Comparison of ENCODE assay signal across 9 cellular contexts in genomic region chr12:125330645-125331341, GRCh38.
DNase-seq lines count a peak whose midpoint lies in the region; ATAC-seq and TF ChIP-seq lines count a peak whose summit lies in the region.
"Had no signal": no experiment of that assay in that cellular context is flagged by ENCODE, and none has a peak within 500 bp of the region (broad histone marks: within the 10 kb centered on the region; RNA-seq: fewer than 3 reads in every experiment).

No MANE protein-coding gene starts in this region.

- H3K4me3 ChIP-seq in Loucy (ENCODE audit: low read length, poor library complexity, severe bottlenecking) = no peak overlapping the region

- H3K4me2 ChIP-seq in Loucy (ENCODE audit: low read depth, low read length, poor library complexity, severe bottlenecking) = no peak overlapping the region

- TF ChIP-seq CTCF in Loucy (conservative IDR thresholded peaks at IDR 0.05; ENCODE audit: low read length) = peak; percentile 58
- peak; percentile 85 for TF ChIP-seq CTCF in activated CD8-positive, alpha-beta T cell treated with anti-CD3 and anti-CD28 coated beads for 36 hours (IDR thresholded peaks at IDR 0.05)

- H3K9me2 ChIP-seq in Loucy (replicated peaks; ENCODE audit: low read depth, low read length) = no peaks in the 10 kb centered on the region

- DNase-seq in activated CD8-positive, alpha-beta T cell treated with anti-CD3 and anti-CD28 coated beads for 36 hours = peak; percentile 65
- DNase-seq in epidermal melanocyte (ENCODE audit: insufficient read length, low spot score) (peak; percentile 70), mesenteric fat pad (ENCODE audit: low spot score) (peak; percentile 92)
- DNase-seq in stimulated activated CD8-positive, alpha-beta memory T cell treated with anti-CD3 and anti-CD28 coated beads, Interleukin-15, amount 100 ng/mL, for 48 hours (ENCODE audit: low read depth in 2 of 2) = peak; percentile 32 to 34

- H2AFZ ChIP-seq in Loucy (ENCODE audit: low read length) = no peak overlapping the region

- ATAC-seq in GM21717 (IDR thresholded peaks at IDR 0.05; ENCODE audit: unreplicated experiment) (peak; percentile 82), HG03135 (IDR thresholded peaks at IDR 0.05; ENCODE audit: unreplicated experiment) (no peak)
- ATAC-seq in activated CD8-positive, alpha-beta T cell treated with anti-CD3 and anti-CD28 coated beads for 36 hours = peak; percentile 67

- no peak overlapping the region for H3K4me3 Mint-ChIP-seq in activated CD8-positive, alpha-beta T cell treated with anti-CD3 and anti-CD28 coated beads for 36 hours
- H3K4me3 Mint-ChIP-seq: central memory CD8-positive, alpha-beta T cell had no signal

- no peaks in the 10 kb centered on the region for H3K27me3 ChIP-seq in Loucy (ENCODE audit: insufficient read depth, low read length, poor library complexity, severe bottlenecking)

- POLR2A ChIA-PET in activated CD8-positive, alpha-beta T cell treated with anti-CD3 and anti-CD28 coated beads for 36 hours (lab: Charles Lee) = no interaction called here

- H3K79me2 ChIP-seq in Loucy (ENCODE audit: insufficient read depth, low read length) = no peaks in the 10 kb centered on the region

- H3F3A ChIP-seq in Loucy (ENCODE audit: low read depth) = no peaks in the 10 kb centered on the region

- H3K9ac ChIP-seq in ES-I3 (ENCODE audit: low read depth, low read length) (peak overlapping the region; percentile 81), Loucy (ENCODE audit: low read depth, low read length, poor library complexity, severe bottlenecking) (no peak overlapping the region)

- CTCF ChIA-PET in activated CD8-positive, alpha-beta T cell treated with anti-CD3 and anti-CD28 coated beads for 36 hours (lab: Charles Lee) = interaction anchor here (0.6 to 2.5 kb wide), 16 partner anchors 9 to 148 kb away, joined by 3 to 15 read pairs (median 4); no protein-coding TSS in a partner anchor

- peaks cover 26% of the 10 kb centered on the region for H3K27me3 Mint-ChIP-seq in activated CD8-positive, alpha-beta T cell treated with anti-CD3 and anti-CD28 coated beads for 36 hours

- H3K27ac Mint-ChIP-seq in activated CD8-positive, alpha-beta T cell treated with anti-CD3 and anti-CD28 coated beads for 36 hours = no peak overlapping the region

- intact Hi-C loops in activated CD8-positive, alpha-beta T cell treated with anti-CD3 and anti-CD28 coated beads for 36 hours (cut with micrococcal nuclease) = loop anchor here (5.0 kb wide), 1 partner anchor 72 kb away; no protein-coding TSS in a partner anchor

- H3K9me3 ChIP-seq in ES-I3 (ENCODE audit: control insufficient read depth, insufficient read depth, low read length) (peaks cover 6% of the 10 kb centered on the region; the same call in 1 of the 2 replicates), Loucy (ENCODE audit: insufficient read depth, low read depth, low read length) (no peaks in the 10 kb centered on the region)

- no peaks in the 10 kb centered on the region for H4K20me1 ChIP-seq in Loucy (ENCODE audit: insufficient read depth, low read length, poor library complexity, severe bottlenecking)

- no peaks in the 10 kb centered on the region for H3K4me1 Mint-ChIP-seq in activated CD8-positive, alpha-beta T cell treated with anti-CD3 and anti-CD28 coated beads for 36 hours (ENCODE audit: low read depth)
- H3K4me1 Mint-ChIP-seq: central memory CD8-positive, alpha-beta T cell had no signal

- peaks cover 2% of the 10 kb centered on the region for H3K9me3 Mint-ChIP-seq in activated CD8-positive, alpha-beta T cell treated with anti-CD3 and anti-CD28 coated beads for 36 hours
- H3K9me3 Mint-ChIP-seq: central memory CD8-positive, alpha-beta T cell had no signal

- peaks cover 6% of the 10 kb centered on the region for H3K4me1 ChIP-seq in ES-I3 (ENCODE audit: insufficient read depth, low read length)
- no peaks in the 10 kb centered on the region for H3K4me1 ChIP-seq in Loucy (ENCODE audit: insufficient read depth, low read length, poor library complexity, severe bottlenecking)

- peaks cover 1% of the 10 kb centered on the region for H3K36me3 Mint-ChIP-seq in activated CD8-positive, alpha-beta T cell treated with anti-CD3 and anti-CD28 coated beads for 36 hours (ENCODE audit: low read depth)

- H3K36me3 ChIP-seq in ES-I3 (ENCODE audit: insufficient read depth, low read length) (no peaks in the 10 kb centered on the region), Loucy (ENCODE audit: insufficient read depth, low read length) (no peaks in the 10 kb centered on the region)

Comparison
In these comparisons a context has a peak if more than half of its experiments do, and no peak if none do; other contexts are left out.
1. DNase-seq: peak in every context shown above with its lines; median percentile 92 in mesenteric fat pad; 70 in epidermal melanocyte; 65 in activated CD8-positive, alpha-beta T cell treated with anti-CD3 and anti-CD28 coated beads for 36 hours; 33 in stimulated activated CD8-positive, alpha-beta memory T cell treated with anti-CD3 and anti-CD28 coated beads, Interleukin-15, amount 100 ng/mL, for 48 hours.